Comparison of ENCODE assay signal across 28 cellular contexts in genomic region chr3:44950273-44950672, GRCh38. TPM values are rescaled to one million over a fixed set of nuclear protein-coding genes. Genes with fewer than 3 reads are reported as not detected.
DNase-seq lines count a peak whose midpoint lies in the region; ATAC-seq and TF ChIP-seq lines count a peak whose summit lies in the region.
"Had no signal": no experiment of that assay in that cellular context is flagged by ENCODE, and none has a peak within 500 bp of the region (broad histone marks: within the 10 kb centered on the region; RNA-seq: fewer than 3 reads in every experiment).

No MANE protein-coding gene starts in this region.

- peaks cover 32% of the 10 kb centered on the region for H3K4me1 Mint-ChIP-seq in stimulated activated memory B cell treated with anti-CD40 and anti-IgM and Interleukin-4, amounts not matched to agents 10 μg/mL and 1 μg/mL and 100 μg/mL, for 72 hours
- H3K4me1 Mint-ChIP-seq in activated T-cell treated with anti-CD3 and anti-CD28 coated beads, Interleukin-2, amount 50 U/mL, for 24 hours (ENCODE audit: low read depth), result peaks cover 11% of the 10 kb centered on the region

- no peaks in the 10 kb centered on the region for H3K9me3 Mint-ChIP-seq in stimulated activated memory B cell treated with anti-CD40 and anti-IgM and Interleukin-4, amounts not matched to agents 10 μg/mL and 1 μg/mL and 100 μg/mL, for 72 hours
- H3K9me3 Mint-ChIP-seq in activated T-cell treated with anti-CD3 and anti-CD28 coated beads, Interleukin-2, amount 50 U/mL, for 24 hours, result no peaks in the 10 kb centered on the region
- H3K9me3 Mint-ChIP-seq: activated T-helper 2 cell treated with anti-CD3 and anti-CD28 coated beads, Interferon-gamma antibody, Interleukin-2, Interleukin-4, amounts not matched to agents 10 μg/mL and 5 μg/mL and 100 μg/mL, durations not matched to agents 14 hours and 24 hours and 36 hours; T-cell had no signal

- TF ChIP-seq CTCF in OCI-LY7 (conservative IDR thresholded peaks at IDR 0.05; ENCODE audit: low read length), result no peak

- no peak for ATAC-seq in stimulated activated memory B cell treated with anti-CD40 and anti-IgM and Interleukin-4, amounts not matched to agents 10 μg/mL and 1 μg/mL and 100 μg/mL, for 72 hours
- ATAC-seq: A549; stimulated activated naive CD8-positive, alpha-beta T cell treated with anti-CD3 and anti-CD28 coated beads, Interleukin-15, Interleukin-2, amounts not matched to agents 100 U/mL and 50 U/mL, for 24 hours; T-cell had no signal

- 0 out of 2 replicates have a peak, but pooled peaks cover 9% of the 10 kb centered on the region for H3K79me2 ChIP-seq in OCI-LY7 (ENCODE audit: insufficient read depth, low read depth, low read length)

- intact Hi-C loops in OCI-LY7 (cut with micrococcal nuclease; ENCODE audit: unreplicated experiment), result no loop called here

- H3K4me2 ChIP-seq in BLaER1 (peak overlapping the region; percentile 68), OCI-LY7 (ENCODE audit: low read length) (peak overlapping the region; percentile 11; the same call in 1 of the 2 replicates)
- H3K4me2 ChIP-seq: A549 had no signal

- POLR2A ChIA-PET in OCI-LY7 (lab: Charles Lee), result no interaction called here

- peaks cover 91% of the 10 kb centered on the region for H4K20me1 ChIP-seq in BLaER1
- peaks cover 10% of the 10 kb centered on the region; the same call in 1 of the 2 replicates for H4K20me1 ChIP-seq in OCI-LY7 (ENCODE audit: insufficient read depth, low read length)

- H3K4me3 Mint-ChIP-seq in stimulated activated memory B cell treated with anti-CD40 and anti-IgM and Interleukin-4, amounts not matched to agents 10 μg/mL and 1 μg/mL and 100 μg/mL, for 72 hours, result no peak overlapping the region
- no peak overlapping the region for H3K4me3 Mint-ChIP-seq in activated T-cell treated with anti-CD3 and anti-CD28 coated beads, Interleukin-2, amount 50 U/mL, for 24 hours
- H3K4me3 Mint-ChIP-seq: activated naive CD8-positive, alpha-beta T cell; T-cell had no signal

- DNase-seq in OCI-LY7 (ENCODE audit: low spot score), result no peak
- no peak for DNase-seq in RKO (ENCODE audit: low spot score)
- DNase-seq in activated T-cell treated with anti-CD3 and anti-CD28 coated beads, Interleukin-2, amount 50 U/mL, for 24 hours, result no peak
- DNase-seq in SHP77 treated with DMSO at 0.1 percent for 48 hours (lab: John Stamatoyannopoulos, UW), result no peak
- DNase-seq: activated CD4-positive, alpha-beta T cell treated with anti-CD3 and anti-CD28 coated beads, Interleukin-2, amount 50 U/mL, for 4 hours; activated CD4-positive, CD25-positive, alpha-beta regulatory T cell; aorta; colonic mucosa; esophagus squamous epithelium; foreskin melanocyte; KG1; left ventricle myocardium inferior; MM.1S; NCI-H524 treated with DMSO at 0.1 percent for 48 hours; nucleus accumbens; Peyer's patch; stimulated activated CD4-positive, alpha-beta T cell treated with anti-CD3 and anti-CD28 coated beads, Interleukin-15, amount 100 ng/mL, for 24 hours; stimulated activated naive CD8-positive, alpha-beta T cell treated with anti-CD3 and anti-CD28 coated beads, Interleukin-15, Interleukin-2, amounts not matched to agents 100 U/mL and 50 U/mL, for 24 hours; T-cell had no signal

- H2AFZ ChIP-seq in OCI-LY7 (ENCODE audit: low read length), result no peak overlapping the region

- H3K4me3 ChIP-seq in BLaER1 (no peak overlapping the region), HUES48 (ENCODE audit: low read depth, low read length) (no peak overlapping the region), OCI-LY7 (ENCODE audit: low read depth, low read length, poor library complexity, severe bottlenecking) (no peak overlapping the region), iPS-20b (ENCODE audit: low read length) (no peak overlapping the region)
- H3K4me3 ChIP-seq: A549, colonic mucosa, esophagus squamous epithelium, left ventricle myocardium inferior, Peyer's patch, thoracic aorta, vagina had no signal

- H3K27me3 Mint-ChIP-seq in stimulated activated memory B cell treated with anti-CD40 and anti-IgM and Interleukin-4, amounts not matched to agents 10 μg/mL and 1 μg/mL and 100 μg/mL, for 72 hours, result no peaks in the 10 kb centered on the region
- H3K27me3 Mint-ChIP-seq in activated T-cell treated with anti-CD3 and anti-CD28 coated beads, Interleukin-2, amount 50 U/mL, for 24 hours, result no peaks in the 10 kb centered on the region
- H3K27me3 Mint-ChIP-seq: activated naive CD8-positive, alpha-beta T cell; T-cell had no signal

- no peaks in the 10 kb centered on the region for H3K9me2 ChIP-seq in OCI-LY7 (ENCODE audit: insufficient read depth, low read length)

- H3K27ac ChIP-seq in BLaER1 (no peak overlapping the region), HUES48 (ENCODE audit: low read depth, low read length) (peak overlapping the region; percentile 53), OCI-LY7 (ENCODE audit: low read depth, low read length, poor library complexity, severe bottlenecking) (no peak overlapping the region), iPS-20b (ENCODE audit: low read length) (peak overlapping the region; percentile 87)
- H3K27ac ChIP-seq: A549, colonic mucosa, esophagus squamous epithelium, left ventricle myocardium inferior, Peyer's patch, thoracic aorta, vagina had no signal

- H3K9ac ChIP-seq in BLaER1 (no peak overlapping the region), HUES48 (ENCODE audit: low read depth, low read length) (no peak overlapping the region), iPS-20b (ENCODE audit: low read depth, low read length) (peak overlapping the region; percentile 47; the same call in 1 of the 2 replicates)

- H3K27ac Mint-ChIP-seq in stimulated activated memory B cell treated with anti-CD40 and anti-IgM and Interleukin-4, amounts not matched to agents 10 μg/mL and 1 μg/mL and 100 μg/mL, for 72 hours, result no peak overlapping the region
- H3K27ac Mint-ChIP-seq in activated T-cell treated with anti-CD3 and anti-CD28 coated beads, Interleukin-2, amount 50 U/mL, for 24 hours, result no peak overlapping the region
- H3K27ac Mint-ChIP-seq: activated naive CD8-positive, alpha-beta T cell; activated T-helper 2 cell treated with anti-CD3 and anti-CD28 coated beads, Interferon-gamma antibody, Interleukin-2, Interleukin-4, amounts not matched to agents 10 μg/mL and 5 μg/mL and 100 μg/mL, durations not matched to agents 14 hours and 24 hours and 36 hours; T-cell had no signal

- H3K36me3 Mint-ChIP-seq in stimulated activated memory B cell treated with anti-CD40 and anti-IgM and Interleukin-4, amounts not matched to agents 10 μg/mL and 1 μg/mL and 100 μg/mL, for 72 hours, result peaks cover 35% of the 10 kb centered on the region
- H3K36me3 Mint-ChIP-seq in activated T-cell treated with anti-CD3 and anti-CD28 coated beads, Interleukin-2, amount 50 U/mL, for 24 hours (ENCODE audit: low read depth), result peaks cover 33% of the 10 kb centered on the region

- peaks cover 39% of the 10 kb centered on the region for H3K4me1 ChIP-seq in BLaER1
- H3K4me1 ChIP-seq in HUES48 (ENCODE audit: control insufficient read depth, insufficient read depth, low read length), result peaks cover 15% of the 10 kb centered on the region
- H3K4me1 ChIP-seq in OCI-LY7 (ENCODE audit: insufficient read depth, low read length, poor library complexity, severe bottlenecking), result peaks cover 30% of the 10 kb centered on the region
- 0 out of 2 replicates have a peak, but pooled peaks cover 12% of the 10 kb centered on the region for H3K4me1 ChIP-seq in iPS-20b (ENCODE audit: insufficient read depth, low read length)
- H3K4me1 ChIP-seq: A549, colonic mucosa, Peyer's patch had no signal

- H3K27me3 ChIP-seq in BLaER1, result no peaks in the 10 kb centered on the region
- H3K27me3 ChIP-seq in HUES48 (ENCODE audit: control insufficient read depth, insufficient read depth, low read length), result no peaks in the 10 kb centered on the region
- no peaks in the 10 kb centered on the region for H3K27me3 ChIP-seq in iPS-20b (ENCODE audit: insufficient read depth, low read length)
- H3K27me3 ChIP-seq: colonic mucosa, esophagus squamous epithelium, Peyer's patch, vagina had no signal

- CTCF ChIA-PET in OCI-LY7 (lab: Charles Lee; ENCODE audit: unreplicated experiment), result no interaction called here

- no TSS peak for BruUV-seq in OCI-LY7 (replicated peaks; lab: Mats Ljungman, UMichigan)

- H3K9me3 ChIP-seq in BLaER1, result no peaks in the 10 kb centered on the region
- no peaks in the 10 kb centered on the region for H3K9me3 ChIP-seq in HUES48 (ENCODE audit: control insufficient read depth, insufficient read depth, low read length)
- H3K9me3 ChIP-seq in OCI-LY7 (ENCODE audit: low read length), result no peaks in the 10 kb centered on the region
- no peaks in the 10 kb centered on the region for H3K9me3 ChIP-seq in iPS-20b (ENCODE audit: insufficient read depth, low read depth, low read length)
- H3K9me3 ChIP-seq: A549, colonic mucosa, esophagus squamous epithelium, left ventricle myocardium inferior, Peyer's patch, thoracic aorta, vagina had no signal

- peaks cover 50% of the 10 kb centered on the region for H3K36me3 ChIP-seq in BLaER1
- peaks cover 23% of the 10 kb centered on the region; the same call in 1 of the 2 replicates for H3K36me3 ChIP-seq in HUES48 (ENCODE audit: control insufficient read depth, insufficient read depth, low read length)
- H3K36me3 ChIP-seq in OCI-LY7 (ENCODE audit: insufficient read depth, low read length), result peaks cover 52% of the 10 kb centered on the region
- H3K36me3 ChIP-seq in iPS-20b (ENCODE audit: insufficient read depth, low read depth, low read length), result peaks cover 11% of the 10 kb centered on the region
- H3K36me3 ChIP-seq: colonic mucosa, thoracic aorta, vagina had no signal

RNA-seq across cellular contexts. Expression of gene ZDHHC3, which starts 25.7 kb away (rescaled TPM):
- total RNA-seq in OCI-LY7 (2014; rRNA removed; shearing (Covaris generic)), result 50.8 and 53.1 TPM in 2 replicates
- 53.6 and 63.6 TPM in 2 replicates for total RNA-seq in OCI-LY7 (2022)

RNA-seq across cellular contexts. Expression of gene EXOSC7, which starts 25.8 kb away (rescaled TPM):
- 60.3 and 71.5 TPM in 2 replicates for total RNA-seq in OCI-LY7 (2014; rRNA removed; shearing (Covaris generic))
- total RNA-seq in OCI-LY7 (2022), result 50.5 and 65.3 TPM in 2 replicates

Comparison
In these comparisons a context has a peak if more than half of its experiments do, and no peak if none do; other contexts are left out.
1. H3K27ac ChIP-seq: peak in HUES48 (single experiment) and iPS-20b (single experiment); none in BLaER1 (single experiment) and OCI-LY7 (single experiment).